ENCODE assay signal across 14 cellular contexts in genomic region chr3:42375121-42375520, GRCh38. TPM values are rescaled to one million over a fixed set of nuclear protein-coding genes. Genes with fewer than 3 reads are reported as not detected.
"Had no signal": no experiment of that assay in that cellular context is flagged by ENCODE, and none has a peak within 500 bp of the region (broad histone marks: within the 10 kb centered on the region; RNA-seq: fewer than 3 reads in every experiment).

No MANE protein-coding gene starts in this region.

- H3K36me3 ChIP-seq: breast epithelium, lower lobe of right lung, right atrium auricular region, uterus had no signal

- ATAC-seq: activated CD4-positive, CD25-positive, alpha-beta regulatory T cell treated with anti-CD3 and anti-CD28 coated beads, Interleukin-2, amount 50 U/mL, for 24 hours; activated T-cell treated with anti-CD3 and anti-CD28 coated beads, Interleukin-2, amount 50 U/mL, for 72 hours; esophagus mucosa; lower lobe of right lung had no signal

- DNase-seq: activated CD4-positive, alpha-beta T cell treated with anti-CD3 and anti-CD28 coated beads, Interleukin-2, amount 50 U/mL, for 48 hours; activated gamma-delta T cell treated with Interleukin-2 at 50 U/mL for 16 hours; activated T-cell treated with anti-CD3 and anti-CD28 coated beads, Interleukin-2, amount 50 U/mL, for 72 hours; aorta; glutamatergic neuron; lower lobe of right lung; midbrain; stimulated activated CD4-positive, alpha-beta T cell treated with anti-CD3 and anti-CD28 coated beads, Interleukin-4, amount 100 ng/mL, for 4 hours; uterus had no signal

- H3K4me1 ChIP-seq: breast epithelium, lower lobe of right lung, uterus had no signal

- H3K4me3 ChIP-seq: breast epithelium, lower lobe of right lung, right atrium auricular region, skin epidermis, uterus had no signal

- H3K27me3 ChIP-seq: breast epithelium, right atrium auricular region, uterus had no signal

- H3K27ac ChIP-seq: breast epithelium, lower lobe of right lung, right atrium auricular region, skin epidermis, uterus had no signal

- H3K9me3 ChIP-seq: breast epithelium, lower lobe of right lung, right atrium auricular region, uterus had no signal

RNA-seq across cellular contexts. Expression of gene LYZL4, which starts 35.3 kb away (rescaled TPM):
- polyA plus RNA-seq: aorta had no signal
